ENCODE assay signal across 15 cellular contexts in genomic region chr11:83004855-83005556, GRCh38.
DNase-seq lines count a peak whose midpoint lies in the region; ATAC-seq and FAIRE-seq lines count a peak whose summit lies in the region.
"Had no signal": no experiment of that assay in that cellular context is flagged by ENCODE, and none has a peak within 500 bp of the region (broad histone marks: within the 10 kb centered on the region; RNA-seq: fewer than 3 reads in every experiment).

No MANE protein-coding gene starts in this region.

- peak; percentile 32 for DNase-seq in activated CD4-positive, alpha-beta T cell treated with anti-CD3 and anti-CD28 coated beads for 48 hours
- DNase-seq in activated CD4-positive, alpha-beta T cell treated with anti-CD3 and anti-CD28 coated beads for 4 hours: no peak
- DNase-seq in RCC 7860 (ENCODE audit: low spot score) (peak; percentile 30), memory B cell (ENCODE audit: low spot score in 2 of 2) (no peak), iPS-NIHi11 (ENCODE audit: low spot score) (no peak)
- DNase-seq: NCI-H2029, SIG-M5, sigmoid colon had no signal

- H3K27ac Mint-ChIP-seq in memory B cell: peak overlapping the region; percentile 17

- ATAC-seq in GM19463 (IDR thresholded peaks at IDR 0.05; ENCODE audit: unreplicated experiment) (peak; percentile 30), memory B cell (ENCODE audit: low read depth) (no peak), GM18868 (IDR thresholded peaks at IDR 0.05; ENCODE audit: unreplicated experiment) (no peak), HG03196 (IDR thresholded peaks at IDR 0.05; ENCODE audit: unreplicated experiment) (no peak)
- ATAC-seq: A549 had no signal

- no peak for FAIRE-seq in RCC 7860 (lab: Jason Lieb, UNC)
- FAIRE-seq: A549, G401.6, H1 had no signal

- no peaks in the 10 kb centered on the region for H3K9me3 Mint-ChIP-seq in memory B cell

- H3K36me3 Mint-ChIP-seq in memory B cell: peaks cover 14% of the 10 kb centered on the region

- H3K27me3 Mint-ChIP-seq in memory B cell: no peaks in the 10 kb centered on the region
- H3K27me3 Mint-ChIP-seq: brain had no signal

- H3K4me3 Mint-ChIP-seq in memory B cell: no peak overlapping the region
- H3K4me3 Mint-ChIP-seq: brain had no signal

- H3K4me1 Mint-ChIP-seq in memory B cell: peaks cover 47% of the 10 kb centered on the region

Comparison
In these comparisons a context has a peak if more than half of its experiments do, and no peak if none do; other contexts are left out.
1. DNase-seq: peak in activated CD4-positive, alpha-beta T cell treated with anti-CD3 and anti-CD28 coated beads for 48 hours (single experiment) and RCC 7860 (single experiment); none in activated CD4-positive, alpha-beta T cell treated with anti-CD3 and anti-CD28 coated beads for 4 hours (0 of 2), memory B cell (0 of 2) and iPS-NIHi11 (single experiment).